In genomic region chr1:205849619-205850355, GRCh38 we compare ENCODE assay signal across 8 cellular contexts.
A peak's percentile ranks its signal among the peaks of the same experiment; 100 is the strongest.
DNase-seq lines count a peak whose midpoint lies in the region; ATAC-seq lines count a peak whose summit lies in the region.

A gene with protein sequence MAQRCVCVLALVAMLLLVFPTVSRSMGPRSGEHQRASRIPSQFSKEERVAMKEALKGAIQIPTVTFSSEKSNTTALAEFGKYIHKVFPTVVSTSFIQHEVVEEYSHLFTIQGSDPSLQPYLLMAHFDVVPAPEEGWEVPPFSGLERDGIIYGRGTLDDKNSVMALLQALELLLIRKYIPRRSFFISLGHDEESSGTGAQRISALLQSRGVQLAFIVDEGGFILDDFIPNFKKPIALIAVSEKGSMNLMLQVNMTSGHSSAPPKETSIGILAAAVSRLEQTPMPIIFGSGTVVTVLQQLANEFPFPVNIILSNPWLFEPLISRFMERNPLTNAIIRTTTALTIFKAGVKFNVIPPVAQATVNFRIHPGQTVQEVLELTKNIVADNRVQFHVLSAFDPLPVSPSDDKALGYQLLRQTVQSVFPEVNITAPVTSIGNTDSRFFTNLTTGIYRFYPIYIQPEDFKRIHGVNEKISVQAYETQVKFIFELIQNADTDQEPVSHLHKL (minus strand): TSS chr1:205850132. CDS start chr1:205850072, 60 bp downstream.

- ATAC-seq in HG02852 (IDR thresholded peaks at IDR 0.05; ENCODE audit: unreplicated experiment) (peak; percentile 99), GM21528 (IDR thresholded peaks at IDR 0.05; ENCODE audit: low FRiP score, unreplicated experiment) (no peak)

- DNase-seq in GM04503 (ENCODE audit: low read depth) (peak; percentile 21), T-helper 1 cell (peak; percentile 61 to 93 (median 72)), amniotic epithelial cell (ENCODE audit: low read depth) (peak; percentile 91), iPS DF 19.7 (ENCODE audit: low read depth, low spot score) (peak; percentile 52), DMS79 (lab: John Stamatoyannopoulos, UW) (no peak)
- DNase-seq in stimulated activated CD4-positive, alpha-beta T cell treated with anti-CD3 and anti-CD28 coated beads, Interleukin-15, amount 100 ng/mL, for 24 hours, result peak; percentile 81
